17 cellular contexts compared by ENCODE assay signal in the genomic region with DNA sequence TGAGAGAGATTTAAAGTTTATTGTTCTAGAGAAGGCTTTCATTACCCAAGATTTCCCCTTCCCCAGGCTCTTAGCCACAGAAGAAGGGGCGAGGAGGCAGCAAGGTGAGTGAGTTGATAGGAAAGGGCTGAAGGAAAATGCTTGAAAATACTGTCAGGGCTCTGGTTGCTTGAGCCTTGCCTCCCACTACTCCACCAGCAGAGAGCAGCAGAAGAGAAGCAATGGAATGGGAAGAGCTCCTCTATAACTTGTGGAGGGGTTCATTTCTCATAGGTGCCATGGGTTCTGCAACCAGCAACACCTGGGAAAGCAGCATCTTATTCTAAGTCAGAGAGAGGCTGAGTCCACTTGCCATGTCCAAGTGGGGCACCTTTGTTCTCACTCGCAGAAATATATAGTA.
A peak's percentile ranks its signal among the peaks of the same experiment; 100 is the strongest.
DNase-seq lines count a peak whose midpoint lies in the region; ATAC-seq, FAIRE-seq and TF ChIP-seq lines count a peak whose summit lies in the region.
"Had no signal": no experiment of that assay in that cellular context is flagged by ENCODE, and none has a peak within 500 bp of the region (broad histone marks: within the 10 kb centered on the region; RNA-seq: fewer than 3 reads in every experiment).

No MANE protein-coding gene starts in this region.

- H3K4me1 ChIP-seq in BE2C (no peaks in the 10 kb centered on the region), kidney (ENCODE audit: control insufficient read depth in 1 of 2, insufficient read depth in 1 of 2, low read depth in 1 of 2, low read length in 2 of 2) (no peaks in the 10 kb centered on the region)
- H3K4me1 ChIP-seq in CD8-positive, alpha-beta T cell (ENCODE audit: insufficient read depth, low read length): no peaks in the 10 kb centered on the region

- no peaks in the 10 kb centered on the region for H3K4me1 Mint-ChIP-seq in effector memory CD8-positive, alpha-beta T cell (ENCODE audit: low read depth in 2 of 2)
- H3K4me1 Mint-ChIP-seq in CD8-positive, alpha-beta T cell (ENCODE audit: low read depth): no peaks in the 10 kb centered on the region
- H3K4me1 Mint-ChIP-seq: activated naive CD8-positive, alpha-beta T cell treated with anti-CD3 and anti-CD28 coated beads, Interleukin-2, amount 10 ng/mL, durations not matched to agents 7 days and 5 days had no signal

- POLR2A ChIA-PET in CD8-positive, alpha-beta T cell (lab: Charles Lee): no interaction called here

- no peak overlapping the region for H3K9ac ChIP-seq in kidney (ENCODE audit: low read length in 2 of 2)

- intact Hi-C loops in kidney (cut with DNase I): no loop called here
- intact Hi-C loops in CD8-positive, alpha-beta T cell (cut with DNase I, micrococcal nuclease): no loop called here

- no peak overlapping the region for H3K27ac Mint-ChIP-seq in effector memory CD8-positive, alpha-beta T cell
- H3K27ac Mint-ChIP-seq in CD8-positive, alpha-beta T cell: no peak overlapping the region
- H3K27ac Mint-ChIP-seq: activated naive CD8-positive, alpha-beta T cell treated with anti-CD3 and anti-CD28 coated beads, Interleukin-2, amount 10 ng/mL, durations not matched to agents 7 days and 5 days; stimulated activated naive CD8-positive, alpha-beta T cell treated with anti-CD3 and anti-CD28 coated beads, Interleukin-15, Interleukin-2, amounts not matched to agents 100 ng/mL and 50 ng/mL, for 24 hours had no signal

- DNase-seq in BE2C (no peak), LNCaP clone FGC (ENCODE audit: low read depth) (no peak), amniotic epithelial cell (ENCODE audit: low read depth) (peak; percentile 2), kidney (no peak), NCI-H1092 (lab: John Stamatoyannopoulos, UW) (no peak)
- DNase-seq in effector memory CD8-positive, alpha-beta T cell: no peak
- DNase-seq in CD8-positive, alpha-beta T cell: no peak
- DNase-seq: activated naive CD8-positive, alpha-beta T cell treated with anti-CD3 and anti-CD28 coated beads, Interleukin-2, amount 10 ng/mL, durations not matched to agents 7 days and 5 days; effector CD8-positive, alpha-beta T cell; NCI-H1436 treated with DMSO at 0.1 percent for 48 hours; ovary; stimulated activated CD4-positive, alpha-beta T cell treated with anti-CD3 and anti-CD28 coated beads, Interleukin-2, amount 100 ng/mL, for 24 hours; T1000 had no signal

- H3K27me3 Mint-ChIP-seq in effector memory CD8-positive, alpha-beta T cell: no peaks in the 10 kb centered on the region
- H3K27me3 Mint-ChIP-seq in CD8-positive, alpha-beta T cell (ENCODE audit: low read depth): no peaks in the 10 kb centered on the region
- H3K27me3 Mint-ChIP-seq: activated naive CD8-positive, alpha-beta T cell treated with anti-CD3 and anti-CD28 coated beads, Interleukin-2, amount 10 ng/mL, durations not matched to agents 7 days and 5 days; stimulated activated naive CD8-positive, alpha-beta T cell treated with anti-CD3 and anti-CD28 coated beads, Interleukin-15, Interleukin-2, amounts not matched to agents 100 ng/mL and 50 ng/mL, for 24 hours had no signal

- no peaks in the 10 kb centered on the region for H3K36me3 Mint-ChIP-seq in effector memory CD8-positive, alpha-beta T cell (ENCODE audit: insufficient read depth)
- H3K36me3 Mint-ChIP-seq in CD8-positive, alpha-beta T cell: no peaks in the 10 kb centered on the region
- H3K36me3 Mint-ChIP-seq: activated naive CD8-positive, alpha-beta T cell treated with anti-CD3 and anti-CD28 coated beads, Interleukin-2, amount 10 ng/mL, durations not matched to agents 7 days and 5 days had no signal

- FAIRE-seq in kidney (lab: Jason Lieb, UNC): no peak
- FAIRE-seq: HTR-8/SVneo had no signal

- TF ChIP-seq CTCF in BE2C (IDR thresholded peaks at IDR 0.05; ENCODE audit: low read depth, low read length) (peak; percentile 11; the same call in 1 of the 2 replicates), LNCaP clone FGC (IDR thresholded peaks at IDR 0.05; ENCODE audit: control insufficient read depth, extremely low read depth, insufficient read depth) (peak; percentile 49), kidney (IDR thresholded peaks at IDR 0.05; ENCODE audit: borderline replicate concordance, extremely low read depth, insufficient read depth) (peak; percentile 3)
- no peak for TF ChIP-seq CTCF in CD8-positive, alpha-beta T cell (IDR thresholded peaks at IDR 0.05)

- H3K4me3 Mint-ChIP-seq in effector memory CD8-positive, alpha-beta T cell: no peak overlapping the region
- no peak overlapping the region for H3K4me3 Mint-ChIP-seq in CD8-positive, alpha-beta T cell
- H3K4me3 Mint-ChIP-seq: activated naive CD8-positive, alpha-beta T cell treated with anti-CD3 and anti-CD28 coated beads, Interleukin-2, amount 10 ng/mL, durations not matched to agents 7 days and 5 days; stimulated activated naive CD8-positive, alpha-beta T cell treated with anti-CD3 and anti-CD28 coated beads, Interleukin-15, Interleukin-2, amounts not matched to agents 100 ng/mL and 50 ng/mL, for 24 hours had no signal

- H3K27me3 ChIP-seq in BE2C: no peaks in the 10 kb centered on the region
- no peaks in the 10 kb centered on the region for H3K27me3 ChIP-seq in CD8-positive, alpha-beta T cell (ENCODE audit: insufficient read depth, low read length)
- H3K27me3 ChIP-seq: ovary had no signal

- H3K9me3 ChIP-seq in BE2C: no peaks in the 10 kb centered on the region
- H3K9me3 ChIP-seq in kidney (ENCODE audit: control insufficient read depth in 1 of 2, low read length in 2 of 2): no peaks in the 10 kb centered on the region
- H3K9me3 ChIP-seq in CD8-positive, alpha-beta T cell (ENCODE audit: low read length): no peaks in the 10 kb centered on the region
- H3K9me3 ChIP-seq: ovary had no signal

- CTCF ChIA-PET in CD8-positive, alpha-beta T cell (lab: Charles Lee): no interaction called here

- no peaks in the 10 kb centered on the region for H3K36me3 ChIP-seq in BE2C
- H3K36me3 ChIP-seq in kidney (ENCODE audit: control insufficient read depth in 1 of 2, insufficient read depth in 2 of 2, low read length in 2 of 2): no peaks in the 10 kb centered on the region
- H3K36me3 ChIP-seq in CD8-positive, alpha-beta T cell (ENCODE audit: insufficient read depth, low read length): no peaks in the 10 kb centered on the region
- H3K36me3 ChIP-seq: ovary had no signal

- H3K4me3 ChIP-seq in BE2C (ENCODE audit: low read depth, low read length): no peak overlapping the region
- no peak overlapping the region for H3K4me3 ChIP-seq in LNCaP clone FGC (ENCODE audit: low read depth, low read length)
- H3K4me3 ChIP-seq in kidney (ENCODE audit: low read length in 2 of 2): no peak overlapping the region
- no peak overlapping the region for H3K4me3 ChIP-seq in CD8-positive, alpha-beta T cell (ENCODE audit: low read depth, low read length)
- H3K4me3 ChIP-seq: lung, ovary had no signal

- H3K27ac ChIP-seq in kidney (ENCODE audit: low read depth in 2 of 2, low read length in 2 of 2): no peak overlapping the region
- H3K27ac ChIP-seq in CD8-positive, alpha-beta T cell (ENCODE audit: low read depth, low read length): no peak overlapping the region
- H3K27ac ChIP-seq: ovary had no signal

- H3K9me3 Mint-ChIP-seq in effector memory CD8-positive, alpha-beta T cell: peaks cover 20 to 22% of the 10 kb centered on the region in 2 donors
- H3K9me3 Mint-ChIP-seq in CD8-positive, alpha-beta T cell: peaks cover 2% of the 10 kb centered on the region

- no peak for ATAC-seq in effector memory CD8-positive, alpha-beta T cell (replicated peaks)
- no peak for ATAC-seq in HG03108 (IDR thresholded peaks at IDR 0.05; ENCODE audit: unreplicated experiment)
- ATAC-seq in CD8-positive, alpha-beta T cell: no peak
